Comparison of ENCODE assay signal across 21 cellular contexts in the genomic region with DNA sequence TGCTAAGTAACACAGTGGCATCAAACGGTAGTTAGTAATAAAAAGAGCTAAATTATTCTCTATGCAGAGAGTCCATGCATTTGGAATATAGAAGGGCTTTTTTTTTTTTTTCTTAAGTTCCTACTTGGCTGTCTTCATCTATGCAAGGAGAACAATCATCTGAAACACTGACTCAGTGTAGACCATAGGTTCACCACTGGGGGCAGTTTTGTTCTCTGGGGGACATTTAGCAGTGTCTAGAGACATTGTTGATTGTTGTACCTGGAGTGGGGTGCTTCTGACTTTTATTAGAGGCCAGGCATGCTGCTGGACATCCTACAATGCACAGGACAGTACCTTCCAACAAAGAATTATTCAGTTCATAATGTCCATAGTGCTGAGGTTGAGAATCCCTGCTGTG. TPM values are rescaled to one million over a fixed set of nuclear protein-coding genes. Genes with fewer than 3 reads are reported as not detected.
A peak's percentile ranks its signal among the peaks of the same experiment; 100 is the strongest.
DNase-seq lines count a peak whose midpoint lies in the region; ATAC-seq, FAIRE-seq and TF ChIP-seq lines count a peak whose summit lies in the region.
"Had no signal": no experiment of that assay in that cellular context is flagged by ENCODE, and none has a peak within 500 bp of the region (broad histone marks: within the 10 kb centered on the region; RNA-seq: fewer than 3 reads in every experiment).

No MANE protein-coding gene starts in this region.

- no peak overlapping the region for H3K9ac ChIP-seq in GM12878 (ENCODE audit: control insufficient read depth, insufficient read depth, low read length)

- TF ChIP-seq CTCF in A673 (conservative IDR thresholded peaks at IDR 0.05; ENCODE audit: low read depth, low read length) (peak; percentile 30; the same call in 1 of the 2 replicates), GM12875 (IDR thresholded peaks at IDR 0.05; ENCODE audit: borderline replicate concordance, insufficient read depth, low read depth, low read length) (peak; percentile 10; the same call in 1 of the 2 replicates), GM12878 (IDR thresholded peaks at IDR 0.05 in 2 of 3, conservative IDR thresholded peaks at IDR 0.05 in 1 of 3; ENCODE audit: control insufficient read depth in 2 of 3, extremely low read depth in 1 of 3, insufficient read depth in 1 of 3, low read depth in 3 of 3, low read length in 3 of 3) (0 out of 6 replicates have a peak, but pooled peaks of 1 of the 3 experiments have one; percentile 11)

- TF ChIP-seq EP300 in GM12878 (IDR thresholded peaks at IDR 0.05; ENCODE audit: borderline replicate concordance in 1 of 2, control insufficient read depth in 1 of 2, low read depth in 2 of 2, low read length in 2 of 2): no peak

- H3K4me1 ChIP-seq in A673 (ENCODE audit: insufficient read depth, low read length, poor library complexity, severe bottlenecking): no peaks in the 10 kb centered on the region
- H3K4me1 ChIP-seq in GM12878 (ENCODE audit: control insufficient read depth, insufficient read depth, low read length): no peaks in the 10 kb centered on the region
- H3K4me1 ChIP-seq: transverse colon had no signal

- H3K27me3 ChIP-seq in A673 (replicated peaks; ENCODE audit: insufficient read depth, low read depth, low read length, poor library complexity) (no peaks in the 10 kb centered on the region), GM12878 (replicated peaks in 1 of 2; ENCODE audit: control insufficient read depth in 2 of 2, insufficient read depth in 2 of 2, low read length in 1 of 2) (no peaks in the 10 kb centered on the region), H7 (ENCODE audit: control insufficient read depth, insufficient read depth, low read length) (no peaks in the 10 kb centered on the region)
- H3K27me3 ChIP-seq: neutrophil, transverse colon had no signal

- TF ChIP-seq POLR2A in GM12878 (IDR thresholded peaks at IDR 0.05; ENCODE audit: low read depth, low read length): no peak

- H3K27ac ChIP-seq in A673 (ENCODE audit: low read depth, low read length, poor library complexity, severe bottlenecking) (no peak overlapping the region), GM12878 (ENCODE audit: control insufficient read depth, insufficient read depth) (no peak overlapping the region)
- H3K27ac ChIP-seq: epithelial cell of prostate, neutrophil, transverse colon had no signal

- SMC1A ChIA-PET in GM12878 (lab: Charles Lee; ENCODE audit: uncharacterized antibody, unreplicated experiment): interaction anchor here (1.3 kb wide), 1 partner anchor 50 kb away, joined by 4 read pairs; no protein-coding TSS in a partner anchor

- peak overlapping the region in 2 of 3 donors; percentile 31 to 58 for H3K27ac Mint-ChIP-seq in IgD-negative memory B cell
- H3K27ac Mint-ChIP-seq: CD8-positive, alpha-beta T cell had no signal

- no peaks in the 10 kb centered on the region for H3K27me3 Mint-ChIP-seq in IgD-negative memory B cell

- H3K36me3 Mint-ChIP-seq in IgD-negative memory B cell: peaks cover 4% of the 10 kb centered on the region

- no peak overlapping the region for H3K4me3 Mint-ChIP-seq in IgD-negative memory B cell
- H3K4me3 Mint-ChIP-seq: CD8-positive, alpha-beta T cell had no signal

- no peak overlapping the region for H2AFZ ChIP-seq in GM12878 (ENCODE audit: control insufficient read depth, low read depth, low read length)

- ATAC-seq in GM12878: peak; percentile 78
- ATAC-seq in left ventricle myocardium superior: no peak
- ATAC-seq: CD8-positive, alpha-beta T cell; mucosa of descending colon had no signal

- FAIRE-seq in GM12878 (lab: Jason Lieb, UNC): no peak
- FAIRE-seq: frontal cortex had no signal

- H3K36me3 ChIP-seq in A673 (ENCODE audit: insufficient read depth, low read length, poor library complexity, severe bottlenecking) (peaks cover 8% of the 10 kb centered on the region), GM12878 (ENCODE audit: control insufficient read depth in 2 of 2, insufficient read depth in 2 of 2, low read length in 1 of 2) (no peaks in the 10 kb centered on the region; a peak in 1 of 4 replicates), H7 (replicated peaks; ENCODE audit: control insufficient read depth, insufficient read depth, low read length) (no peaks in the 10 kb centered on the region)
- H3K36me3 ChIP-seq: neutrophil had no signal

- DNase-seq in A673 (ENCODE audit: low spot score) (no peak), GM12878 (ENCODE audit: low read depth, low spot score) (no peak), NCI-H510A (lab: John Stamatoyannopoulos, UW) (no peak), left ventricle myocardium superior (no peak), H7 (no peak)
- no peak for DNase-seq in stimulated activated CD8-positive, alpha-beta memory T cell treated with anti-CD3 and anti-CD28 coated beads, Interleukin-4, amount 100 ng/mL, for 48 hours
- DNase-seq: ACHN; CD8-positive, alpha-beta T cell; mucosa of descending colon; MV-4-11; NCI-H2029; NCI-H510A treated with DMSO at 0.1 percent for 48 hours; retina; SIG-M5; stimulated activated naive CD4-positive, alpha-beta T cell treated with Interleukin-2 at 50 U/mL for 16 hours; transverse colon had no signal

- CTCF ChIA-PET in A673 (lab: Charles Lee): no interaction called here
- CTCF ChIA-PET in GM12878 (lab: Yijun Ruan, JAX): interaction anchor here (1.2 to 6.2 kb wide), 3 partner anchors 13 to 1038 kb away, joined by 3 to 57 read pairs (median 5); no protein-coding TSS in a partner anchor

- BruUV-seq in A673 (replicated peaks; lab: Mats Ljungman, UMichigan): no TSS peak
- BruUV-seq in GM12878 (replicated peaks; lab: Mats Ljungman, UMichigan): no TSS peak

- TF ChIP-seq RAD21 in GM12878 (IDR thresholded peaks at IDR 0.05; ENCODE audit: insufficient read depth, low read depth, low read length): no peak

- H3K4me3 ChIP-seq in A673 (ENCODE audit: low read depth, low read length, poor library complexity, severe bottlenecking) (no peak overlapping the region), GM12875 (ENCODE audit: low read depth, low read length) (no peak overlapping the region), GM12878 (no peak overlapping the region), H7 (ENCODE audit: insufficient read depth, low read depth, low read length) (no peak overlapping the region)
- H3K4me3 ChIP-seq: mucosa of descending colon, transverse colon had no signal

- H4K20me1 ChIP-seq in GM12878 (ENCODE audit: control insufficient read depth, insufficient read depth): no peaks in the 10 kb centered on the region

- RAD21 ChIA-PET in GM12878 (lab: Charles Lee; ENCODE audit: unreplicated experiment): no interaction called here

- 38% methylated on average over 1 of the region's 1 CpG for WGBS in GM12878 (ENCODE audit: insufficient coverage, insufficient replicate concordance, low lambda C conversion rate, missing lambda C conversion rate)

- no peak overlapping the region for H3K4me2 ChIP-seq in GM12878 (ENCODE audit: control insufficient read depth, insufficient read depth)

- POLR2A ChIA-PET in A673 (lab: Charles Lee; ENCODE audit: low non-redundant PET): no interaction called here
- POLR2A ChIA-PET in GM12878 (lab: Charles Lee): interaction anchor here (0.6 kb wide), 1 partner anchor 30 kb away, joined by 3 read pairs; no protein-coding TSS in a partner anchor

- intact Hi-C loops in A673 (cut with micrococcal nuclease; ENCODE audit: unreplicated experiment) (no loop called here), GM12878 (cut with micrococcal nuclease; ENCODE audit: unreplicated experiment) (no loop called here), left ventricle myocardium superior (cut with micrococcal nuclease) (no loop called here)

- peaks cover 13 to 47% (median 32%) of the 10 kb centered on the region in 3 donors for H3K4me1 Mint-ChIP-seq in IgD-negative memory B cell

- no peaks in the 10 kb centered on the region for H3K79me2 ChIP-seq in GM12878 (ENCODE audit: control insufficient read depth, insufficient read depth, low read length)

- in situ Hi-C loops in GM12878 (cut with MboI): no loop called here

- no peaks in the 10 kb centered on the region for H3K9me3 Mint-ChIP-seq in IgD-negative memory B cell
- H3K9me3 Mint-ChIP-seq: CD8-positive, alpha-beta T cell had no signal

- H3K9me3 ChIP-seq in A673 (ENCODE audit: low read depth, low read length, poor library complexity, severe bottlenecking): no peaks in the 10 kb centered on the region
- no peaks in the 10 kb centered on the region for H3K9me3 ChIP-seq in GM12878 (replicated peaks; ENCODE audit: control insufficient read depth, insufficient read depth, low read length)
- H3K9me3 ChIP-seq: mucosa of descending colon, neutrophil, transverse colon had no signal

TF ChIP-seq in GM12878, 131 proteins besides CTCF, POLR2A, EP300 and RAD21 (continues in another document):
- TF ChIP-seq HDAC6 (IDR thresholded peaks at IDR 0.05; ENCODE audit: unreplicated experiment) (no peak), YY1 (IDR thresholded peaks at IDR 0.05; ENCODE audit: low read depth, low read length) (no peak)

RNA-seq across cellular contexts. Expression of a gene that starts 41.2 kb away (rescaled TPM):
- total RNA-seq in A673 (2021): 83.5 and 84.8 TPM in 2 replicates
- polyA plus RNA-seq in IgD-negative memory B cell: 25.1 TPM
- 206 and 211 TPM in 2 replicates for total RNA-seq in GM12878 (2013; cell fraction: nucleolus; rRNA removed)
- 42.6 and 46.2 TPM in 2 replicates for total RNA-seq in GM12878 (2014; rRNA removed)
- 70.3 and 77.8 TPM in 2 replicates for total RNA-seq in GM12878 (2014; rRNA removed; fragmentation: Illumina TruSeq; extraction: Trizol)
- 50.5 and 54.3 TPM in 2 replicates for total RNA-seq in GM12878 (2021)
- 28.4 TPM for polyA plus RNA-seq in GM12878 (2011; ENCODE audit: low read depth)
- polyA plus RNA-seq in GM12878 (2011; rRNA removed): 37.9 and 55.4 TPM in 2 replicates
- 9.7 and 10.4 TPM in 2 replicates for polyA plus RNA-seq in GM12878 (2011; cell fraction: cytosol; rRNA removed)
- 21.2 and 22.5 TPM in 2 replicates for polyA plus RNA-seq in GM12878 (2011; cell fraction: nucleus; rRNA removed)
- polyA plus RNA-seq in GM12878 (2012): 36.1 and 45.1 TPM in 2 replicates
- polyA plus RNA-seq in GM12878 (2014; fragmentation: Illumina TruSeq; extraction: Trizol): 60.5 and 85.0 TPM in 2 replicates
- 10 to 100 TPM; 65.4 to 91.0 TPM for polyA plus RNA-seq in GM12878 (2014; fragmentation: Nextera tagmentation; extraction: Ambion mirVana)
- 41.1 and 55.9 TPM in 2 replicates for polyA plus RNA-seq in GM12878 (2014; rRNA removed)
- 10 to 100 TPM; 48.2 to 55.7 TPM for polyA plus RNA-seq in GM12878 (2016; fragmentation: Nextera tagmentation; extraction: Ambion mirVana)
- 23.3 and 28.7 TPM in 2 replicates for polyA minus RNA-seq in GM12878 (2011; rRNA and poly(A)+ RNA removed)
- 11.2 and 17.3 TPM in 2 replicates for polyA minus RNA-seq in GM12878 (2011; cell fraction: cytosol; rRNA and poly(A)+ RNA removed)
- polyA minus RNA-seq in GM12878 (2011; cell fraction: nucleus; rRNA and poly(A)+ RNA removed): 60.8 and 107 TPM in 2 replicates
- total RNA-seq in left ventricle myocardium superior: 9.1 TPM
- 26.1 and 29.7 TPM in 2 replicates for total RNA-seq in H7 (2014; rRNA removed; shearing (Covaris generic))
